In genomic region chr9:114761515-114761914, GRCh38 we compare ENCODE assay signal across 17 cellular contexts. TPM values are rescaled to one million over a fixed set of nuclear protein-coding genes. Genes with fewer than 3 reads are reported as not detected.
A peak's percentile ranks its signal among the peaks of the same experiment; 100 is the strongest.
DNase-seq lines count a peak whose midpoint lies in the region; ATAC-seq and TF ChIP-seq lines count a peak whose summit lies in the region.
"Had no signal": no experiment of that assay in that cellular context is flagged by ENCODE, and none has a peak within 500 bp of the region (broad histone marks: within the 10 kb centered on the region; RNA-seq: fewer than 3 reads in every experiment).

No MANE protein-coding gene starts in this region.

- H3K4me1 ChIP-seq in GM23338 (ENCODE audit: insufficient read depth) (no peaks in the 10 kb centered on the region), HEK293 (ENCODE audit: control insufficient read depth, insufficient read depth, low read length) (no peaks in the 10 kb centered on the region), neural progenitor cell (no peaks in the 10 kb centered on the region), gastroesophageal sphincter (no peaks in the 10 kb centered on the region)

- no peak overlapping the region for H3K27ac ChIP-seq in GM23338 (ENCODE audit: low read depth)
- no peak overlapping the region for H3K27ac ChIP-seq in HEK293 (ENCODE audit: extremely low read depth, low read depth, low read length)
- H3K27ac ChIP-seq in neural progenitor cell, result no peak overlapping the region
- no peak overlapping the region for H3K27ac ChIP-seq in coronary artery
- H3K27ac ChIP-seq in gastroesophageal sphincter, result no peak overlapping the region

- no peak for TF ChIP-seq POLR2A in gastroesophageal sphincter (IDR thresholded peaks at IDR 0.05)

- H3K27me3 Mint-ChIP-seq in GM23338 (ENCODE audit: insufficient read depth, low read depth, poor library complexity) (no peaks in the 10 kb centered on the region), WTC11 (ENCODE audit: low read depth) (peaks cover 31% of the 10 kb centered on the region), neural progenitor cell (ENCODE audit: insufficient read depth, low read depth) (peaks cover 2% of the 10 kb centered on the region)

- ATAC-seq in GM23338 (peak; percentile 89), WTC11 (peak; percentile 88), GM21825 (IDR thresholded peaks at IDR 0.05; ENCODE audit: unreplicated experiment) (no peak), gastroesophageal sphincter (no peak)

- H3K4me2 ChIP-seq in GM23338, result no peak overlapping the region
- no peak overlapping the region for H3K4me2 ChIP-seq in neural progenitor cell

- CTCF ChIA-PET in HEK293 (lab: Yijun Ruan, JAX) (interaction anchor here (0.6 kb wide), 1 partner anchor 18 kb away, joined by 3 read pairs; no protein-coding TSS in a partner anchor), WTC11 (lab: Charles Lee) (interaction anchor here (1.0 kb wide), 1 partner anchor 145 kb away, joined by 5 read pairs; no protein-coding TSS in a partner anchor)

- POLR2A ChIA-PET in HEK293 (lab: Yijun Ruan, JAX), result no interaction called here
- POLR2A ChIA-PET in WTC11 (lab: Charles Lee), result no interaction called here

- H3K9me3 ChIP-seq in HEK293 (ENCODE audit: control insufficient read depth, insufficient read depth, low read depth, low read length), result no peaks in the 10 kb centered on the region
- H3K9me3 ChIP-seq in neural progenitor cell (ENCODE audit: low read depth), result no peaks in the 10 kb centered on the region
- H3K9me3 ChIP-seq in gastroesophageal sphincter, result peaks cover 0 to 11% (median 0%) of the 10 kb centered on the region in 3 donors

- 84 to 94% methylated on average over 2 of the region's 2 CpGs for whole genome bisulfite sequencing in gastroesophageal sphincter (ENCODE audit: low coverage in 1 of 2), 2 donors

- no peak for TF ChIP-seq CTCF in GM23338 (conservative IDR thresholded peaks at IDR 0.05; ENCODE audit: low read depth in 2 of 2)
- no peak for TF ChIP-seq CTCF in HEK293 (tag by site-specific recombination; IDR thresholded peaks at IDR 0.05)
- TF ChIP-seq CTCF in WTC11 (IDR thresholded peaks at IDR 0.05), result no peak
- no peak for TF ChIP-seq CTCF in neural progenitor cell (IDR thresholded peaks at IDR 0.05)
- TF ChIP-seq CTCF in coronary artery (IDR thresholded peaks at IDR 0.05), result no peak
- no peak for TF ChIP-seq CTCF in gastroesophageal sphincter (IDR thresholded peaks at IDR 0.05)

- H3K4me3 Mint-ChIP-seq in GM23338, result no peak overlapping the region
- no peak overlapping the region for H3K4me3 Mint-ChIP-seq in WTC11
- no peak overlapping the region for H3K4me3 Mint-ChIP-seq in neural progenitor cell
- H3K4me3 Mint-ChIP-seq: CD4-positive, alpha-beta memory T cell had no signal

- no peak for TF ChIP-seq EP300 in gastroesophageal sphincter (IDR thresholded peaks at IDR 0.05)

- H3F3A ChIP-seq in GM23338 (replicated peaks; ENCODE audit: low read depth), result no peaks in the 10 kb centered on the region
- H3F3A ChIP-seq in neural progenitor cell (ENCODE audit: low read depth), result no peaks in the 10 kb centered on the region

- H3K9ac ChIP-seq in neural progenitor cell, result no peak overlapping the region

- no peaks in the 10 kb centered on the region for H3K27me3 ChIP-seq in GM23338 (ENCODE audit: insufficient read depth)
- no peaks in the 10 kb centered on the region for H3K27me3 ChIP-seq in neural progenitor cell
- H3K27me3 ChIP-seq in gastroesophageal sphincter, result peaks cover 8% of the 10 kb centered on the region

- H3K9me3 Mint-ChIP-seq in GM23338 (no peaks in the 10 kb centered on the region), WTC11 (peaks cover 8% of the 10 kb centered on the region), neural progenitor cell (peaks cover 3% of the 10 kb centered on the region)

- H3K79me2 ChIP-seq in GM23338 (replicated peaks; ENCODE audit: insufficient read depth), result no peaks in the 10 kb centered on the region
- no peaks in the 10 kb centered on the region for H3K79me2 ChIP-seq in neural progenitor cell (ENCODE audit: low read depth)

- peaks cover 14% of the 10 kb centered on the region; the same call in 1 of the 2 replicates for H3K9me2 ChIP-seq in GM23338 (ENCODE audit: insufficient read depth)

- H3K4me3 ChIP-seq in GM23338 (no peak overlapping the region), HEK293 (ENCODE audit: low read depth, low read length) (no peak overlapping the region), neural progenitor cell (no peak overlapping the region), coronary artery (no peak overlapping the region), gastroesophageal sphincter (no peak overlapping the region)

- DNase-seq in GM23338 (ENCODE audit: low spot score) (no peak), WTC11 (ENCODE audit: low spot score) (no peak), neural progenitor cell (ENCODE audit: low spot score) (peak; percentile 9), coronary artery (ENCODE audit: low spot score) (no peak)
- DNase-seq: C1 segment of cervical spinal cord; Calu3; CD4-positive, alpha-beta memory T cell; COR-L47; DMS53; DMS79 treated with DMSO at 0.1 percent for 48 hours; GOT3; HCEC 1CT had no signal

- H3K36me3 ChIP-seq in GM23338 (ENCODE audit: insufficient read depth) (no peaks in the 10 kb centered on the region), HEK293 (ENCODE audit: control insufficient read depth in 2 of 2, insufficient read depth in 1 of 2, low read length in 2 of 2) (no peaks in the 10 kb centered on the region), neural progenitor cell (no peaks in the 10 kb centered on the region), gastroesophageal sphincter (no peaks in the 10 kb centered on the region)

- H2AFZ ChIP-seq in GM23338 (no peak overlapping the region), neural progenitor cell (replicated peaks) (no peak overlapping the region)

- H4K20me1 ChIP-seq in GM23338 (replicated peaks; ENCODE audit: insufficient read depth), result no peaks in the 10 kb centered on the region
- no peaks in the 10 kb centered on the region for H4K20me1 ChIP-seq in neural progenitor cell (ENCODE audit: low read depth)

- H3K27ac Mint-ChIP-seq in GM23338 (no peak overlapping the region), WTC11 (no peak overlapping the region), neural progenitor cell (no peak overlapping the region)
- H3K27ac Mint-ChIP-seq: CD4-positive, alpha-beta memory T cell had no signal

- H3K36me3 Mint-ChIP-seq in GM23338 (ENCODE audit: low read depth) (no peaks in the 10 kb centered on the region; the same call in 2 of the 3 replicates), WTC11 (peaks cover 5% of the 10 kb centered on the region), neural progenitor cell (no peaks in the 10 kb centered on the region)
- H3K36me3 Mint-ChIP-seq: CD4-positive, alpha-beta memory T cell had no signal

- peaks cover 3% of the 10 kb centered on the region; the same call in 1 of the 3 replicates for H3K4me1 Mint-ChIP-seq in GM23338
- H3K4me1 Mint-ChIP-seq in WTC11, result peaks cover 11% of the 10 kb centered on the region
- no peaks in the 10 kb centered on the region for H3K4me1 Mint-ChIP-seq in neural progenitor cell

TF ChIP-seq in GM23338, 12 proteins besides CTCF, POLR2A, EP300 and RAD21 (continues in another document):
- TF ChIP-seq ZNF331 (CRISPR knock-in tag; IDR thresholded peaks at IDR 0.05; ENCODE audit: low read depth), result no peak
- TF ChIP-seq ETS1 (IDR thresholded peaks at IDR 0.05), result no peak
- TF ChIP-seq POLR2AphosphoS5 (IDR thresholded peaks at IDR 0.05; ENCODE audit: low read depth), result no peak
- no peak for TF ChIP-seq STAT1 (IDR thresholded peaks at IDR 0.05; ENCODE audit: unreplicated experiment)

TF ChIP-seq in HEK293, 187 proteins besides CTCF, POLR2A, EP300 and RAD21:
- TF ChIP-seq, protein P1, sequence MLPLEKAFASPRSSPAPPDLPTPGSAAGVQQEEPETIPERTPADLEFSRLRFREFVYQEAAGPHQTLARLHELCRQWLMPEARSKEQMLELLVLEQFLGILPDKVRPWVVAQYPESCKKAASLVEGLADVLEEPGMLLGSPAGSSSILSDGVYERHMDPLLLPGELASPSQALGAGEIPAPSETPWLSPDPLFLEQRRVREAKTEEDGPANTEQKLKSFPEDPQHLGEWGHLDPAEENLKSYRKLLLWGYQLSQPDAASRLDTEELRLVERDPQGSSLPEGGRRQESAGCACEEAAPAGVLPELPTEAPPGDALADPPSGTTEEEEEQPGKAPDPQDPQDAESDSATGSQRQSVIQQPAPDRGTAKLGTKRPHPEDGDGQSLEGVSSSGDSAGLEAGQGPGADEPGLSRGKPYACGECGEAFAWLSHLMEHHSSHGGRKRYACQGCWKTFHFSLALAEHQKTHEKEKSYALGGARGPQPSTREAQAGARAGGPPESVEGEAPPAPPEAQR (tag by site-specific recombination; IDR thresholded peaks at IDR 0.05), result no peak
- TF ChIP-seq SCRT2 (tag by site-specific recombination; IDR thresholded peaks at IDR 0.05), result 0 out of 2 replicates have a peak, but pooled peaks have one; percentile 25

TF ChIP-seq in WTC11, 78 proteins besides CTCF, POLR2A, EP300 and RAD21:
- no peak for TF ChIP-seq ZNF671 (CRISPR knock-in tag; IDR thresholded peaks at IDR 0.05)
- TF ChIP-seq, protein P2, sequence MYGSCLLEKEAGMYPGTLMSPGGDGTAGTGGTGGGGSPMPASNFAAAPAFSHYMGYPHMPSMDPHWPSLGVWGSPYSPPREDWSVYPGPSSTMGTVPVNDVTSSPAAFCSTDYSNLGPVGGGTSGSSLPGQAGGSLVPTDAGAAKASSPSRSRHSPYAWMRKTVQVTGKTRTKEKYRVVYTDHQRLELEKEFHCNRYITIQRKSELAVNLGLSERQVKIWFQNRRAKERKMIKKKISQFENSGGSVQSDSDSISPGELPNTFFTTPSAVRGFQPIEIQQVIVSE (CRISPR knock-in tag; IDR thresholded peaks at IDR 0.05; ENCODE audit: borderline replicate concordance), result no peak
- no peak for TF ChIP-seq CREM (CRISPR knock-in tag; IDR thresholded peaks at IDR 0.05)

RNA-seq across cellular contexts. Expression of gene TNFSF15, which starts 44.3 kb away (rescaled TPM):
- total RNA-seq in GM23338 (2014; rRNA removed; shearing (Covaris generic)), result 0.07 and 0.08 TPM in 2 replicates
- polyA plus RNA-seq in GM23338 (2016; fragmentation: Nextera tagmentation; extraction: Ambion mirVana), result 0.03 and 0.06 TPM in 2 replicates
- total RNA-seq in WTC11 (2021), result 0.09 to 0.11 TPM (median 0.09 TPM) in 3 replicates
- not detected in 2 replicates for total RNA-seq in neural progenitor cell (ENCODE audit: low replicate concordance)
- under 1 TPM; 0.13 to 0.27 (median 0.19) TPM for total RNA-seq in gastroesophageal sphincter
- total RNA-seq: A673, Daoy had no signal
- polyA plus RNA-seq: CD4-positive, alpha-beta memory T cell had no signal

Comparison
In these comparisons a context has a peak if more than half of its experiments do, and no peak if none do; other contexts are left out.
1. ATAC-seq: peak in GM23338 (single experiment) and WTC11 (single experiment); none in GM21825 (single experiment) and gastroesophageal sphincter (single experiment).